In the genomic region with DNA sequence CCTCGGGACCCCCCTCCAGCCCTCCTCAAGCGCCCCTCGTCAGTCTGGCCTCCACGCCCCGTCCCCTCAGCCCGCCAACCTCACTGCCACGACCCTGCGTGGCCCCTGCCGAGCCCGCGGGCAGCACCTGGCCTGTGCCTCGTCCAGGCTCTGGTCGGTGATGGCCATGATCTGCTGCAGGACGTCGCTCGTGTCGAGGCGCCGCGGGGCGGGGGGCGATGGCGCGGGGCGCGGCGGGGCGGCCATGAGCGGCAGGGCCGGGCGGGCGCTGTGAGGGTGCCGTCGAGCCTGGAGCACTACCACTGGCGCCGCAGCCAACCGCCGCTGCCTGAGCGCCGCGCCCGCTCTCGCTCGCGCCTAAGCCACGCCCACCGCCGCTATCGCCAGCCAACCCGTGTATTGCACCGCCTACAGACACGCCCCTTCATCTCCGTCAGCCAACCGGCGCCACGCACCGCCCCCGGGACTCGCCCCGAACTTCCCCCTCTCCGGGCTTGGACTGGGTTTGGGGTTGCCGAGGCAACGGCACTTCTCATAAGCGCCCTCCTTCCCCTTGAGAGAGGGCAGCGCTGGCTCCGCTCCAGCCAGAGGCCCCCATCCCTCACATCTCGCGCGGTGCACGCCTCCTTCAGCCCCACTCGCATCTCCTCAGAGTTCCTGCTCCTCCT, we compare ENCODE assay signal across 8 cellular contexts. TPM values are rescaled to one million over a fixed set of nuclear protein-coding genes. Genes with fewer than 3 reads are reported as not detected.
DNase-seq lines count a peak whose midpoint lies in the region; ATAC-seq and TF ChIP-seq lines count a peak whose summit lies in the region.

Gene PBX4 (minus strand): TSS at position 304 of the 668 bp plus-strand sequence. CDS start 58 bp downstream, at position 246.

- H3K4me1 ChIP-seq in right cardiac atrium (ENCODE audit: control insufficient read depth, insufficient read depth, low read length): no peaks in the 10 kb centered on the region

- 1% methylated on average over 71 of the region's 71 CpGs for WGBS in right cardiac atrium

- H3K27ac Mint-ChIP-seq in T-helper 1 cell treated with Interleukin-12 subunit alpha and Interleukin-12 subunit beta and Interleukin-4 antibody, amounts not matched to agents 30 μg/mL and 1 μg/mL, for 36 hours: peak within 1 kb of the TSS; percentile 90

- H3K9me3 Mint-ChIP-seq in T-helper 1 cell treated with Interleukin-12 subunit alpha and Interleukin-12 subunit beta and Interleukin-4 antibody, amounts not matched to agents 30 μg/mL and 1 μg/mL, for 36 hours: no peaks in the 10 kb centered on the region

- DNase-seq in NCI-H146 treated with DMSO at 0.1 percent for 48 hours (lab: John Stamatoyannopoulos, UW; ENCODE audit: unreplicated experiment) (peak; percentile 99), amniotic epithelial cell (ENCODE audit: low read depth) (peak; percentile 68), right cardiac atrium (peak; percentile 94 to 97 (median 97)), renal cortical epithelial cell (ENCODE audit: low read depth) (peak; percentile 72), cerebellar nuclear complex (lab: John Stamatoyannopoulos, UW) (no peak)

- intact Hi-C loops in right cardiac atrium (cut with DNase I): no loop called here

- peaks cover 24% of the 10 kb centered on the region for H3K36me3 Mint-ChIP-seq in T-helper 1 cell treated with Interleukin-12 subunit alpha and Interleukin-12 subunit beta and Interleukin-4 antibody, amounts not matched to agents 30 μg/mL and 1 μg/mL, for 36 hours (ENCODE audit: low read depth)

- ATAC-seq in HG02852 (IDR thresholded peaks at IDR 0.05; ENCODE audit: unreplicated experiment): peak; percentile 96
- ATAC-seq in right cardiac atrium: peak; percentile 98 to 99

- H3K27ac ChIP-seq in right cardiac atrium (ENCODE audit: low read length): no peak within 1 kb of the TSS

- no peaks in the 10 kb centered on the region for H3K27me3 Mint-ChIP-seq in T-helper 1 cell treated with Interleukin-12 subunit alpha and Interleukin-12 subunit beta and Interleukin-4 antibody, amounts not matched to agents 30 μg/mL and 1 μg/mL, for 36 hours (ENCODE audit: low read depth)

- H3K4me1 Mint-ChIP-seq in T-helper 1 cell treated with Interleukin-12 subunit alpha and Interleukin-12 subunit beta and Interleukin-4 antibody, amounts not matched to agents 30 μg/mL and 1 μg/mL, for 36 hours (ENCODE audit: low read depth): peaks cover 41% of the 10 kb centered on the region

- no peak within 1 kb of the TSS for H3K4me3 ChIP-seq in right cardiac atrium (ENCODE audit: low read length)

- H3K4me3 Mint-ChIP-seq in T-helper 1 cell treated with Interleukin-12 subunit alpha and Interleukin-12 subunit beta and Interleukin-4 antibody, amounts not matched to agents 30 μg/mL and 1 μg/mL, for 36 hours: peak within 1 kb of the TSS; percentile 92

- no peaks in the 10 kb centered on the region for H3K27me3 ChIP-seq in right cardiac atrium (ENCODE audit: control insufficient read depth, insufficient read depth)

- peak; percentile 55 for TF ChIP-seq POLR2A in GM15510 (IDR thresholded peaks at IDR 0.05; ENCODE audit: borderline replicate concordance, extremely low read depth, insufficient read length)

- H3K9me3 ChIP-seq in right cardiac atrium (ENCODE audit: control insufficient read depth, low read length): no peaks in the 10 kb centered on the region

RNA-seq across cellular contexts. Expression of gene PBX4, which starts in this region (rescaled TPM):
- total RNA-seq in right cardiac atrium (under 1 TPM in 1 of 4 donors, not detected in 3; 0.56 TPM), renal cortical epithelial cell (1.7 and 2.6 TPM in 2 replicates)
- polyA plus RNA-seq in right cardiac atrium: 0.36 TPM

Comparison
In these comparisons a context has a peak if more than half of its experiments do, and no peak if none do; other contexts are left out.
1. Peak in DNase-seq and ATAC-seq in right cardiac atrium; RNA of the gene not detected or under 1 TPM.
2. DNase-seq: peak in NCI-H146 treated with DMSO at 0.1 percent for 48 hours (single experiment), amniotic epithelial cell (single experiment) and renal cortical epithelial cell (single experiment); none in cerebellar nuclear complex (0 of 2).